Comparison of ENCODE assay signal across 18 cellular contexts in genomic region chr7:129370812-129371211, GRCh38.
DNase-seq lines count a peak whose midpoint lies in the region; ATAC-seq, FAIRE-seq and TF ChIP-seq lines count a peak whose summit lies in the region.
"Had no signal": no experiment of that assay in that cellular context is flagged by ENCODE, and none has a peak within 500 bp of the region (broad histone marks: within the 10 kb centered on the region; RNA-seq: fewer than 3 reads in every experiment).

No MANE protein-coding gene starts in this region.

- WGBS in HepG2 (ENCODE audit: low lambda C conversion rate): 81% methylated on average over 5 of the region's 5 CpGs

- BruUV-seq in HepG2 (replicated peaks; lab: Mats Ljungman, UMichigan): no TSS peak

- intact Hi-C loops in colonic mucosa (cut with DNase I): no loop called here
- intact Hi-C loops in HepG2 (cut with micrococcal nuclease; ENCODE audit: unreplicated experiment): no loop called here

- ATAC-seq in GM18520 (IDR thresholded peaks at IDR 0.05; ENCODE audit: unreplicated experiment): no peak
- no peak for ATAC-seq in HepG2
- ATAC-seq: activated CD4-positive, CD25-positive, alpha-beta regulatory T cell treated with anti-CD3 and anti-CD28 coated beads, Interleukin-2, amount 50 U/mL, for 24 hours; activated T-cell treated with anti-CD3 and anti-CD28 coated beads, Interleukin-2, amount 50 U/mL, for 4 hours; CD8-positive, alpha-beta T cell; esophagus mucosa; left ventricle myocardium superior had no signal

- in situ Hi-C loops in HepG2 (cut with HindIII; ENCODE audit: extremely low pct_ligation_motif_present, low pct_unique_long_range_greater_than_20kb): loop anchor here (25.0 kb wide), 1 partner anchor 266 kb away; no protein-coding TSS in a partner anchor

- H4K20me1 ChIP-seq in HepG2 (ENCODE audit: insufficient read depth, low read length): no peaks in the 10 kb centered on the region

- H3K36me3 ChIP-seq in colonic mucosa (no peaks in the 10 kb centered on the region), HepG2 (replicated peaks in 1 of 2; ENCODE audit: control insufficient read depth in 1 of 2, insufficient read depth in 2 of 2, low read length in 2 of 2) (no peaks in the 10 kb centered on the region)
- H3K36me3 ChIP-seq: MG63 had no signal

- H3K9me3 ChIP-seq in colonic mucosa (no peaks in the 10 kb centered on the region), HepG2 (ENCODE audit: low read length) (no peaks in the 10 kb centered on the region)
- H3K9me3 ChIP-seq: MG63 had no signal

- DNase-seq in NB4 (ENCODE audit: low read depth): peak; percentile 57
- DNase-seq in colonic mucosa: no peak
- DNase-seq in retinal pigment epithelial cell (ENCODE audit: low read depth): no peak
- DNase-seq in HepG2 (ENCODE audit: low spot score): no peak
- no peak for DNase-seq in NCI-H1092 (lab: John Stamatoyannopoulos, UW)
- DNase-seq: activated T-cell treated with anti-CD3 and anti-CD28 coated beads, Interleukin-2, amount 50 U/mL, for 4 hours; amniotic stem cell; CD8-positive, alpha-beta T cell; GF-D8; HCEC 1CT; left ventricle myocardium superior; MG63; stimulated activated naive CD4-positive, alpha-beta T cell had no signal

- H3K9ac ChIP-seq in colonic mucosa (ENCODE audit: low read depth in 2 of 2, low read length in 2 of 2): peak overlapping the region in 1 of 2 donors; percentile 42
- no peak overlapping the region for H3K9ac ChIP-seq in HepG2 (ENCODE audit: insufficient read depth, low read depth, low read length)

- CTCF ChIA-PET in HepG2 (lab: Yijun Ruan, JAX; ENCODE audit: low intra/inter-chr PET ratio, low total read pairs): no interaction called here

- no peak for FAIRE-seq in HepG2 (lab: Jason Lieb, UNC)
- FAIRE-seq: colon had no signal

- no peaks in the 10 kb centered on the region for H3K79me2 ChIP-seq in HepG2 (ENCODE audit: insufficient read depth, low read length)

- TF ChIP-seq CTCF in GM12873 (IDR thresholded peaks at IDR 0.05; ENCODE audit: insufficient read depth, low read depth, low read length, missing control alignments) (peak; percentile 14), NB4 (IDR thresholded peaks at IDR 0.05; ENCODE audit: low read depth, low read length) (no peak), colonic mucosa (IDR thresholded peaks at IDR 0.05) (no peak), retinal pigment epithelial cell (conservative IDR thresholded peaks at IDR 0.05; ENCODE audit: low read depth, low read length) (peak; percentile 28), HepG2 (CRISPR knock-in tag; IDR thresholded peaks at IDR 0.05) (no peak)

- H3K4me1 ChIP-seq in colonic mucosa (no peaks in the 10 kb centered on the region), HepG2 (ENCODE audit: insufficient read depth, low read length) (no peaks in the 10 kb centered on the region)

- H3K27me3 ChIP-seq in colonic mucosa (no peaks in the 10 kb centered on the region), HepG2 (ENCODE audit: control insufficient read depth in 1 of 2, insufficient read depth in 2 of 2, low read length in 2 of 2) (no peaks in the 10 kb centered on the region)
- H3K27me3 ChIP-seq: MG63 had no signal

- no peak for TF ChIP-seq RAD21 in HepG2 (CRISPR knock-in tag; IDR thresholded peaks at IDR 0.05)

- H3K27ac ChIP-seq in colonic mucosa: peak overlapping the region; percentile 51
- H3K27ac ChIP-seq in HepG2 (ENCODE audit: extremely low read length, insufficient read depth, low read length): no peak overlapping the region

- POLR2A ChIA-PET in HepG2 (lab: Yijun Ruan, JAX): no interaction called here

- H3K4me2 ChIP-seq in HepG2 (ENCODE audit: low read depth, low read length): no peak overlapping the region

- TF ChIP-seq POLR2A in NB4 (IDR thresholded peaks at IDR 0.05; ENCODE audit: extremely low read depth, insufficient read length): no peak
- no peak for TF ChIP-seq POLR2A in HepG2 (IDR thresholded peaks at IDR 0.05; ENCODE audit: insufficient read depth in 1 of 2, low read depth in 2 of 2, low read length in 2 of 2)

- H3K4me3 ChIP-seq in NB4 (ENCODE audit: low read depth, low read length) (no peak overlapping the region), colonic mucosa (peak overlapping the region; percentile 23), retinal pigment epithelial cell (ENCODE audit: low read length) (no peak overlapping the region), HepG2 (replicated peaks in 1 of 3; ENCODE audit: insufficient read depth in 1 of 3, low read depth in 2 of 3, low read length in 3 of 3) (no peak overlapping the region)
- H3K4me3 ChIP-seq: MG63 had no signal

- TF ChIP-seq EP300 in HepG2 (IDR thresholded peaks at IDR 0.05; ENCODE audit: low read depth in 2 of 2, low read length in 2 of 2) (no peak), HepG2 (CRISPR knock-in tag; IDR thresholded peaks at IDR 0.05; ENCODE audit: borderline replicate concordance) (no peak)

- H2AFZ ChIP-seq in HepG2 (ENCODE audit: low read length): no peak overlapping the region

TF ChIP-seq in HepG2, 621 proteins besides CTCF, POLR2A, EP300 and RAD21:
- TF ChIP-seq JUN (CRISPR knock-in tag; IDR thresholded peaks at IDR 0.05): no peak
- no peak for TF ChIP-seq ZBTB20 (CRISPR knock-in tag; IDR thresholded peaks at IDR 0.05; ENCODE audit: borderline replicate concordance, low read depth)
- TF ChIP-seq, protein P1, sequence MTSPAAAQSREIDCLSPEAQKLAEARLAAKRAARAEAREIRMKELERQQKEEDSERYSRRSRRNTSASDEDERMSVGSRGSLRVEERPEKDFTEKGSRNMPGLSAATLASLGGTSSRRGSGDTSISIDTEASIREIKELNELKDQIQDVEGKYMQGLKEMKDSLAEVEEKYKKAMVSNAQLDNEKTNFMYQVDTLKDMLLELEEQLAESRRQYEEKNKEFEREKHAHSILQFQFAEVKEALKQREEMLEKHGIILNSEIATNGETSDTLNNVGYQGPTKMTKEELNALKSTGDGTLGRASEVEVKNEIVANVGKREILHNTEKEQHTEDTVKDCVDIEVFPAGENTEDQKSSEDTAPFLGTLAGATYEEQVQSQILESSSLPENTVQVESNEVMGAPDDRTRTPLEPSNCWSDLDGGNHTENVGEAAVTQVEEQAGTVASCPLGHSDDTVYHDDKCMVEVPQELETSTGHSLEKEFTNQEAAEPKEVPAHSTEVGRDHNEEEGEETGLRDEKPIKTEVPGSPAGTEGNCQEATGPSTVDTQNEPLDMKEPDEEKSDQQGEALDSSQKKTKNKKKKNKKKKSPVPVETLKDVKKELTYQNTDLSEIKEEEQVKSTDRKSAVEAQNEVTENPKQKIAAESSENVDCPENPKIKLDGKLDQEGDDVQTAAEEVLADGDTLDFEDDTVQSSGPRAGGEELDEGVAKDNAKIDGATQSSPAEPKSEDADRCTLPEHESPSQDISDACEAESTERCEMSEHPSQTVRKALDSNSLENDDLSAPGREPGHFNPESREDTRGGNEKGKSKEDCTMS (CRISPR knock-in tag; conservative IDR thresholded peaks at IDR 0.05): no peak
- TF ChIP-seq ZNF782 (CRISPR knock-in tag; IDR thresholded peaks at IDR 0.05; ENCODE audit: borderline replicate concordance): no peak
- TF ChIP-seq ZNF557 (CRISPR knock-in tag; IDR thresholded peaks at IDR 0.05): no peak
- TF ChIP-seq, protein P2, sequence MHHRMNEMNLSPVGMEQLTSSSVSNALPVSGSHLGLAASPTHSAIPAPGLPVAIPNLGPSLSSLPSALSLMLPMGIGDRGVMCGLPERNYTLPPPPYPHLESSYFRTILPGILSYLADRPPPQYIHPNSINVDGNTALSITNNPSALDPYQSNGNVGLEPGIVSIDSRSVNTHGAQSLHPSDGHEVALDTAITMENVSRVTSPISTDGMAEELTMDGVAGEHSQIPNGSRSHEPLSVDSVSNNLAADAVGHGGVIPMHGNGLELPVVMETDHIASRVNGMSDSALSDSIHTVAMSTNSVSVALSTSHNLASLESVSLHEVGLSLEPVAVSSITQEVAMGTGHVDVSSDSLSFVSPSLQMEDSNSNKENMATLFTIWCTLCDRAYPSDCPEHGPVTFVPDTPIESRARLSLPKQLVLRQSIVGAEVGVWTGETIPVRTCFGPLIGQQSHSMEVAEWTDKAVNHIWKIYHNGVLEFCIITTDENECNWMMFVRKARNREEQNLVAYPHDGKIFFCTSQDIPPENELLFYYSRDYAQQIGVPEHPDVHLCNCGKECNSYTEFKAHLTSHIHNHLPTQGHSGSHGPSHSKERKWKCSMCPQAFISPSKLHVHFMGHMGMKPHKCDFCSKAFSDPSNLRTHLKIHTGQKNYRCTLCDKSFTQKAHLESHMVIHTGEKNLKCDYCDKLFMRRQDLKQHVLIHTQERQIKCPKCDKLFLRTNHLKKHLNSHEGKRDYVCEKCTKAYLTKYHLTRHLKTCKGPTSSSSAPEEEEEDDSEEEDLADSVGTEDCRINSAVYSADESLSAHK (CRISPR knock-in tag; IDR thresholded peaks at IDR 0.05; ENCODE audit: borderline replicate concordance): no peak
- TF ChIP-seq RFX5 (IDR thresholded peaks at IDR 0.05; ENCODE audit: low read depth, low read length): no peak
- no peak for TF ChIP-seq SMAD3 (CRISPR knock-in tag; IDR thresholded peaks at IDR 0.05)
- TF ChIP-seq ZC3H13 (CRISPR knock-in tag; IDR thresholded peaks at IDR 0.05): no peak
- no peak for TF ChIP-seq CBFB (CRISPR knock-in tag; IDR thresholded peaks at IDR 0.05)
- no peak for TF ChIP-seq TBL1XR1 (IDR thresholded peaks at IDR 0.05; ENCODE audit: borderline replicate concordance, low read length, partially characterized antibody)

Comparison
In these comparisons a context has a peak if more than half of its experiments do, and no peak if none do; other contexts are left out.
1. CTCF ChIP-seq: peak in GM12873 (single experiment) and retinal pigment epithelial cell (single experiment); none in NB4 (single experiment), colonic mucosa (single experiment) and HepG2 (single experiment).